Comparison of ENCODE assay signal across 31 cellular contexts in the genomic region with DNA sequence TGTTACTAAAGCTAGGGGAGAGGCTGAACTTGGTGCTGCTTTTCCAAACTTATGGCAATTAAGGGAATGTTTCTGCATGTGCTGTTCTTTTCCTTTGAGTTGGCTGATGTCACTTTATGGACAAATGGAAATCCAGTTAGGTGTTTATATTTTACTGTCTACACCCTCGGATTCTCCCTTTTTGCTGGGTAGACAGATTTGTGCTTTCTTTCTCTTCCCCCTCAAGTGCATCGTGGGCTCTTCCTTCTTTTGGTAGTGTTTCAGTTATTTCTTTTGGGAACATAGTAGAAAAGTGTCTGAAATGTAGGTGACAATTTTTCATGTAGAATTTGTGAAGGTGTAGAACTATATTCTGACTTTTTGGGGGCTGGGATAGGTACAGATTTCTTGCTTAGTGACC. TPM values are rescaled to one million over a fixed set of nuclear protein-coding genes. Genes with fewer than 3 reads are reported as not detected.
"Had no signal": no experiment of that assay in that cellular context is flagged by ENCODE, and none has a peak within 500 bp of the region (broad histone marks: within the 10 kb centered on the region; RNA-seq: fewer than 3 reads in every experiment).

No MANE protein-coding gene starts in this region.

- H3K9me3 Mint-ChIP-seq: nephron; neural progenitor cell; stimulated activated memory B cell treated with anti-CD40 and anti-IgM and Interleukin-4, amounts not matched to agents 10 μg/mL and 1 μg/mL and 100 μg/mL, for 72 hours; stimulated activated naive CD8-positive, alpha-beta T cell treated with anti-CD3 and anti-CD28 coated beads, Interleukin-15, amount 100 ng/mL, for 72 hours; type B pancreatic cell had no signal

- DNase-seq: natural killer cell; occipital lobe; ovary; posterior cingulate gyrus; psoas muscle; right cardiac atrium; spleen; stimulated activated CD4-positive, alpha-beta T cell treated with anti-CD3 and anti-CD28 coated beads, Interleukin-12 subunit alpha, Interleukin-12 subunit beta, amount 100 ng/mL, for 4 hours; stimulated activated CD4-positive, alpha-beta T cell treated with anti-CD3 and anti-CD28 coated beads, Interleukin-1b, Interleukin-23, amount 100 ng/mL, for 48 hours; stimulated activated CD4-positive, alpha-beta T cell treated with anti-CD3 and anti-CD28 coated beads, Interleukin-4, amount 100 ng/mL, for 1 hour; stimulated activated CD4-positive, alpha-beta T cell treated with anti-CD3 and anti-CD28 coated beads, Interleukin-4, amount 100 ng/mL, for 4 hours; stimulated activated CD8-positive, alpha-beta memory T cell treated with anti-CD3 and anti-CD28 coated beads, Interleukin-4, amount 100 ng/mL, for 48 hours; stimulated activated naive CD4-positive, alpha-beta T cell; stimulated activated naive CD8-positive, alpha-beta T cell treated with anti-CD3 and anti-CD28 coated beads, Interleukin-15, amount 100 ng/mL, for 72 hours; stimulated activated naive CD8-positive, alpha-beta T cell treated with anti-CD3 and anti-CD28 coated beads, Interleukin-15, Interleukin-2, amounts not matched to agents 100 U/mL and 50 U/mL, for 24 hours; substantia nigra; testis; tibial artery; transverse colon; upper lobe of right lung; uterus had no signal

- H3K27me3 ChIP-seq: neural progenitor cell, ovary, testis, tibial artery, transverse colon, upper lobe of right lung, uterus had no signal

- H3K4me3 Mint-ChIP-seq: natural killer cell; nephron; neural progenitor cell; stimulated activated memory B cell treated with anti-CD40 and anti-IgM and Interleukin-4, amounts not matched to agents 10 μg/mL and 1 μg/mL and 100 μg/mL, for 72 hours; stimulated activated naive CD8-positive, alpha-beta T cell treated with anti-CD3 and anti-CD28 coated beads, Interleukin-15, amount 100 ng/mL, for 72 hours; type B pancreatic cell had no signal

- H3K4me2 ChIP-seq: neural progenitor cell, smooth muscle cell had no signal

- H3K4me3 ChIP-seq: neural progenitor cell, ovary, psoas muscle, skin epidermis, smooth muscle cell, spleen, suprapubic skin, testis, tibial artery, transverse colon, upper lobe of right lung, uterus had no signal

- H3K9me3 ChIP-seq: ovary, psoas muscle, spleen, suprapubic skin, testis, tibial artery, transverse colon, upper lobe of right lung, uterus had no signal

- ATAC-seq: natural killer cell; psoas muscle; right cardiac atrium; sciatic nerve; stimulated activated memory B cell treated with anti-CD40 and anti-IgM and Interleukin-4, amounts not matched to agents 10 μg/mL and 1 μg/mL and 100 μg/mL, for 72 hours; stimulated activated naive CD8-positive, alpha-beta T cell treated with anti-CD3 and anti-CD28 coated beads, Interleukin-15, amount 100 ng/mL, for 72 hours; stimulated activated naive CD8-positive, alpha-beta T cell treated with anti-CD3 and anti-CD28 coated beads, Interleukin-15, Interleukin-2, amounts not matched to agents 100 U/mL and 50 U/mL, for 24 hours; upper lobe of right lung had no signal

- H3K4me1 ChIP-seq: neural progenitor cell, parathyroid adenoma, psoas muscle, spleen, suprapubic skin, testis, tibial artery, transverse colon, upper lobe of right lung, uterus had no signal

- H3K27ac Mint-ChIP-seq: natural killer cell; nephron; neural progenitor cell; progenitor cell of endocrine pancreas; stimulated activated memory B cell treated with anti-CD40 and anti-IgM and Interleukin-4, amounts not matched to agents 10 μg/mL and 1 μg/mL and 100 μg/mL, for 72 hours; stimulated activated naive CD8-positive, alpha-beta T cell treated with anti-CD3 and anti-CD28 coated beads, Interleukin-15, amount 100 ng/mL, for 72 hours; type B pancreatic cell had no signal

- H2AFZ ChIP-seq: neural progenitor cell, parathyroid adenoma had no signal

- H3K4me1 Mint-ChIP-seq: natural killer cell; nephron; neural progenitor cell; stimulated activated memory B cell treated with anti-CD40 and anti-IgM and Interleukin-4, amounts not matched to agents 10 μg/mL and 1 μg/mL and 100 μg/mL, for 72 hours; stimulated activated naive CD8-positive, alpha-beta T cell treated with anti-CD3 and anti-CD28 coated beads, Interleukin-15, amount 100 ng/mL, for 72 hours had no signal

- H3K27me3 Mint-ChIP-seq: progenitor cell of endocrine pancreas had no signal

- H3K36me3 ChIP-seq: neural progenitor cell, ovary, spleen, suprapubic skin, tibial artery, transverse colon, upper lobe of right lung, uterus had no signal

- H3K36me3 Mint-ChIP-seq: natural killer cell; neural progenitor cell; stimulated activated memory B cell treated with anti-CD40 and anti-IgM and Interleukin-4, amounts not matched to agents 10 μg/mL and 1 μg/mL and 100 μg/mL, for 72 hours; type B pancreatic cell had no signal

- H3K27ac ChIP-seq: neural progenitor cell, ovary, parathyroid adenoma, psoas muscle, skin epidermis, spleen, suprapubic skin, testis, tibial artery, transverse colon, upper lobe of right lung, uterus had no signal

- H3K79me2 ChIP-seq: parathyroid adenoma had no signal

- H3K9ac ChIP-seq: neural progenitor cell, parathyroid adenoma had no signal

RNA-seq across cellular contexts. Expression of gene SYT14, which starts 22.9 kb away (rescaled TPM):
- total RNA-seq: natural killer cell, spleen had no signal
- polyA plus RNA-seq: smooth muscle cell had no signal
